ENCODE assay signal across 15 cellular contexts in the genomic region with DNA sequence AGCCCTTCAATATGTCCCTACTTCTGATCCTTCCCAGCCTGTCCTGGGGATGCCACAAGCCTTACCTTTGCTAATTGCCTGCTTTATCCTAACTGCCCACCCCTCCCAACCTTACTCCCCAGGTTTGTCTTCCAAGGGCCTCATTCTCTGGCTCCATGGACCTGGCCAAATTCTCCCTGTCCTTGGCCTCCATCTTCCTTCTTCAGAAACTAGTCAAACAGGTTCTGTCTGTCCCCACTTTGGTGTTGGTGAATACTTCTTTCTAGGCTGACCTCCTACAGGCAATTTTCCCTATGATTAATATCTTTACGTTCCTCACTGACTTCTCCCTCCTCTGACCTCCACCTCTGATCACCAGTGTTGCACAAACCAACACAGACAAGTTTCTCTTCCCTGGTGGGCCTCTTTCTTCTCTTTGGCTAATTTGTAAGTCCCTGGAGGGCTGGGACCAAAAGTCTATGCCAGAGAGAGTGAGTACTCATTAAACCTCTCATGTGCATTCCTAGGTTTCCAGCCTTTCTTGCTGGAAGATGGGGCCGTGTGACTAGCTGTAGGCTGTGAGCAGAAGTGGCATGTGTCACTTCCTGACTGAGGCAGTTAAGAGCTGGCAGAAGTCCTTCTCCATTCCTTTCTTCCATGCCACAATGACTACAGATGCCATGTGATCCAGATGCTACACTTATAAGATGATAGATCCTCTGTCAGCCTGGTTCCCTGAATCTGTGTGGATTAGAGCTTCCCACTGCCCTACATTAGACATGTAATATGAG.
DNase-seq lines count a peak whose midpoint lies in the region; ATAC-seq, FAIRE-seq and TF ChIP-seq lines count a peak whose summit lies in the region.
"Had no signal": no experiment of that assay in that cellular context is flagged by ENCODE, and none has a peak within 500 bp of the region (broad histone marks: within the 10 kb centered on the region; RNA-seq: fewer than 3 reads in every experiment).

No MANE protein-coding gene starts in this region.

- no peak for ATAC-seq in activated T-helper 17 cell treated with anti-CD3 and anti-CD28 coated beads, Interleukin-2, amount 50 U/mL, for 72 hours (replicated peaks)
- ATAC-seq: K562 had no signal

- POLR2A ChIA-PET in AG04449 (lab: Yijun Ruan, JAX) = interaction anchor here (0.9 to 1.1 kb wide), 2 partner anchors 31 to 81 kb away, joined by 3 to 4 read pairs; no protein-coding TSS in a partner anchor

- H3K27ac Mint-ChIP-seq in astrocyte (ENCODE audit: unreplicated experiment) = no peak overlapping the region
- no peak overlapping the region for H3K27ac Mint-ChIP-seq in activated T-helper 17 cell treated with anti-CD3 and anti-CD28 coated beads, Interleukin-2, amount 50 U/mL, for 72 hours
- H3K27ac Mint-ChIP-seq: activated CD4-positive, alpha-beta memory T cell treated with anti-CD3 and anti-CD28 coated beads, Interleukin-2, amount 10 ng/mL, durations not matched to agents 7 days and 5 days had no signal

- no peak overlapping the region for H3K9ac ChIP-seq in astrocyte (ENCODE audit: low read length)
- H3K9ac ChIP-seq: BLaER1 had no signal

- no peaks in the 10 kb centered on the region for H3K9me3 ChIP-seq in astrocyte (ENCODE audit: insufficient read depth, low read depth, low read length)
- H3K9me3 ChIP-seq: BLaER1, tibial artery had no signal

- peaks cover 3% of the 10 kb centered on the region for H3K27me3 ChIP-seq in astrocyte (ENCODE audit: insufficient read depth, low read length)
- H3K27me3 ChIP-seq: BLaER1, tibial artery had no signal

- peak; percentile 60 for DNase-seq in AG04449 (ENCODE audit: low read depth, low spot score)
- peak; percentile 20 for DNase-seq in HK-2 (ENCODE audit: unreplicated experiment)
- peak; percentile 52 for DNase-seq in astrocyte (ENCODE audit: low read depth)
- DNase-seq in kidney tubule cell (ENCODE audit: low spot score) = peak; percentile 79
- DNase-seq in germinal center (ENCODE audit: low spot score) = no peak
- no peak for DNase-seq in activated CD4-positive, alpha-beta T cell treated with anti-CD3 and anti-CD28 coated beads for 48 hours
- no peak for DNase-seq in NCI-H526 (lab: John Stamatoyannopoulos, UW)
- DNase-seq: activated CD4-positive, alpha-beta memory T cell treated with anti-CD3 and anti-CD28 coated beads, Interleukin-2, amount 10 ng/mL, durations not matched to agents 7 days and 5 days; nucleus accumbens had no signal

- CTCF ChIA-PET in AG04449 (lab: Yijun Ruan, JAX) = interaction anchor here (1.3 to 1.5 kb wide), 2 partner anchors 10 to 12 kb away, joined by 4 to 5 read pairs; no protein-coding TSS in a partner anchor

- H2AFZ ChIP-seq in astrocyte (ENCODE audit: low read depth, low read length) = no peak overlapping the region

- peak; percentile 41 for FAIRE-seq in astrocyte (lab: Jason Lieb, UNC)
- FAIRE-seq: K562, keratinocyte had no signal

- H3K9me3 Mint-ChIP-seq in astrocyte (ENCODE audit: unreplicated experiment) = peaks cover 2% of the 10 kb centered on the region
- no peaks in the 10 kb centered on the region for H3K9me3 Mint-ChIP-seq in activated T-helper 17 cell treated with anti-CD3 and anti-CD28 coated beads, Interleukin-2, amount 50 U/mL, for 72 hours
- H3K9me3 Mint-ChIP-seq: activated CD4-positive, alpha-beta memory T cell treated with anti-CD3 and anti-CD28 coated beads, Interleukin-2, amount 10 ng/mL, durations not matched to agents 7 days and 5 days had no signal

- H3K4me2 ChIP-seq in astrocyte (ENCODE audit: low read length) = no peak overlapping the region
- H3K4me2 ChIP-seq: BLaER1 had no signal

- H4K20me1 ChIP-seq in astrocyte (ENCODE audit: insufficient read depth, low read length) = no peaks in the 10 kb centered on the region
- H4K20me1 ChIP-seq: BLaER1 had no signal

- no peaks in the 10 kb centered on the region for H3K36me3 ChIP-seq in astrocyte (ENCODE audit: insufficient read depth, low read length)
- H3K36me3 ChIP-seq: BLaER1, tibial artery had no signal

- H3K4me3 ChIP-seq in AG04449 (ENCODE audit: low read depth, low read length) = no peak overlapping the region
- no peak overlapping the region for H3K4me3 ChIP-seq in astrocyte (ENCODE audit: insufficient read depth, low read depth, low read length)
- H3K4me3 ChIP-seq: BLaER1, K562, SK-N-MC, tibial artery had no signal

- no peak overlapping the region for H3K27ac ChIP-seq in astrocyte (ENCODE audit: low read depth, low read length)
- H3K27ac ChIP-seq: BLaER1, SK-N-MC, tibial artery had no signal

- peaks cover 2% of the 10 kb centered on the region for H3K4me1 Mint-ChIP-seq in astrocyte (ENCODE audit: low read depth, unreplicated experiment)
- H3K4me1 Mint-ChIP-seq in activated T-helper 17 cell treated with anti-CD3 and anti-CD28 coated beads, Interleukin-2, amount 50 U/mL, for 72 hours = no peaks in the 10 kb centered on the region
- H3K4me1 Mint-ChIP-seq: activated CD4-positive, alpha-beta memory T cell treated with anti-CD3 and anti-CD28 coated beads, Interleukin-2, amount 10 ng/mL, durations not matched to agents 7 days and 5 days had no signal

- peaks cover 58% of the 10 kb centered on the region for H3K27me3 Mint-ChIP-seq in astrocyte (ENCODE audit: low read depth, unreplicated experiment)
- peaks cover 5% of the 10 kb centered on the region for H3K27me3 Mint-ChIP-seq in activated T-helper 17 cell treated with anti-CD3 and anti-CD28 coated beads, Interleukin-2, amount 50 U/mL, for 72 hours

- no peak for TF ChIP-seq CTCF in AG04449 (IDR thresholded peaks at IDR 0.05; ENCODE audit: insufficient read depth, low read length, missing control alignments)
- no peak for TF ChIP-seq CTCF in astrocyte (IDR thresholded peaks at IDR 0.05; ENCODE audit: insufficient read depth, low read depth, low read length)

- H3K4me3 Mint-ChIP-seq in astrocyte (ENCODE audit: unreplicated experiment) = no peak overlapping the region
- no peak overlapping the region for H3K4me3 Mint-ChIP-seq in activated T-helper 17 cell treated with anti-CD3 and anti-CD28 coated beads, Interleukin-2, amount 50 U/mL, for 72 hours
- H3K4me3 Mint-ChIP-seq: activated CD4-positive, alpha-beta memory T cell treated with anti-CD3 and anti-CD28 coated beads, Interleukin-2, amount 10 ng/mL, durations not matched to agents 7 days and 5 days had no signal

- H3K79me2 ChIP-seq in astrocyte (ENCODE audit: insufficient read depth, low read length) = no peaks in the 10 kb centered on the region

- H3K36me3 Mint-ChIP-seq in astrocyte (ENCODE audit: low read depth, unreplicated experiment) = no peaks in the 10 kb centered on the region
- no peaks in the 10 kb centered on the region for H3K36me3 Mint-ChIP-seq in activated T-helper 17 cell treated with anti-CD3 and anti-CD28 coated beads, Interleukin-2, amount 50 U/mL, for 72 hours (ENCODE audit: low read depth)

- no peaks in the 10 kb centered on the region for H3K4me1 ChIP-seq in astrocyte (ENCODE audit: insufficient read depth, low read length)
- H3K4me1 ChIP-seq: BLaER1 had no signal

Comparison
In these comparisons a context has a peak if more than half of its experiments do, and no peak if none do; other contexts are left out.
1. DNase-seq: peak in AG04449 (single experiment), HK-2 (single experiment), astrocyte (single experiment) and kidney tubule cell (single experiment); none in germinal center (single experiment), activated CD4-positive, alpha-beta T cell treated with anti-CD3 and anti-CD28 coated beads for 48 hours (single experiment) and NCI-H526 (0 of 2).